In genomic region chr4:186037692-186038658, GRCh38 we compare ENCODE assay signal across 8 cellular contexts. TPM values are rescaled to one million over a fixed set of nuclear protein-coding genes. Genes with fewer than 3 reads are reported as not detected.
DNase-seq lines count a peak whose midpoint lies in the region; ATAC-seq, FAIRE-seq and TF ChIP-seq lines count a peak whose summit lies in the region.

No MANE protein-coding gene starts in this region.

- H3K9me3 Mint-ChIP-seq in activated CD4-positive, alpha-beta T cell treated with anti-CD3 and anti-CD28 coated beads, Interleukin-2, amount 10 ng/mL, durations not matched to agents 7 days and 5 days, result peaks cover 4% of the 10 kb centered on the region

- FAIRE-seq in A549 (lab: Jason Lieb, UNC), result no peak

- H3K4me1 ChIP-seq in A549, result no peaks in the 10 kb centered on the region
- peaks cover 5% of the 10 kb centered on the region for H3K4me1 ChIP-seq in ovary (ENCODE audit: insufficient read depth)

- no peaks in the 10 kb centered on the region for H3K27me3 ChIP-seq in ovary

- 13% methylated on average over 12 of the region's 12 CpGs for WGBS in A549 (ENCODE audit: missing lambda C conversion rate)
- 19 to 25% (median 24%) methylated on average over 12 of the region's 12 CpGs for WGBS in ovary, 3 donors

- TF ChIP-seq POLR2A in A549 (IDR thresholded peaks at IDR 0.05; ENCODE audit: low read length) (no peak), ovary (IDR thresholded peaks at IDR 0.05) (no peak)

- POLR2A ChIA-PET in A549 (lab: Yijun Ruan, JAX), result interaction anchor here (0.6 kb wide), 1 partner anchor 642 kb away, joined by 3 read pairs; the partner anchor contains the start of genes ANKRD37 and LRP2BP
- POLR2A ChIA-PET in activated CD4-positive, alpha-beta T cell treated with anti-CD3 and anti-CD28 coated beads, Interleukin-2, amount 10 ng/mL, durations not matched to agents 7 days and 5 days (lab: Charles Lee), result no interaction called here

- no peak overlapping the region for H3K27ac Mint-ChIP-seq in activated CD4-positive, alpha-beta T cell treated with anti-CD3 and anti-CD28 coated beads, Interleukin-2, amount 10 ng/mL, durations not matched to agents 7 days and 5 days

- H3K27me3 Mint-ChIP-seq in activated CD4-positive, alpha-beta T cell treated with anti-CD3 and anti-CD28 coated beads, Interleukin-2, amount 10 ng/mL, durations not matched to agents 7 days and 5 days, result peaks cover 2% of the 10 kb centered on the region

- H3K4me3 ChIP-seq in A549 (no peak overlapping the region), ovary (no peak overlapping the region)

- DNase-seq in A549 (ENCODE audit: low read depth in 1 of 2, low spot score in 1 of 2) (peak; percentile 26 to 77), GF-D8 (lab: John Stamatoyannopoulos, UW) (peak; percentile 14), NCI-H1694 (lab: John Stamatoyannopoulos, UW) (peak; percentile 53), globus pallidus (ENCODE audit: low spot score) (peak; percentile 79), ovary (peak in 3 of 5 donors; percentile 36 to 70 (median 48)), NCI-H187 treated with DMSO at 0.1 percent for 48 hours (lab: John Stamatoyannopoulos, UW) (no peak)
- DNase-seq in activated CD4-positive, alpha-beta T cell treated with anti-CD3 and anti-CD28 coated beads, Interleukin-2, amount 10 ng/mL, durations not matched to agents 7 days and 5 days, result peak; percentile 42

- H3K4me3 Mint-ChIP-seq in activated CD4-positive, alpha-beta T cell treated with anti-CD3 and anti-CD28 coated beads, Interleukin-2, amount 10 ng/mL, durations not matched to agents 7 days and 5 days, result no peak overlapping the region

- TF ChIP-seq RAD21 in A549 (conservative IDR thresholded peaks at IDR 0.05 in 1 of 2, IDR thresholded peaks at IDR 0.05 in 1 of 2), result peak; percentile 78 to 82

- CTCF ChIA-PET in A549 (lab: Yijun Ruan, JAX), result interaction anchor here (0.5 to 5.5 kb wide), 39 partner anchors 9 to 1031 kb away, joined by 3 to 64 read pairs (median 5); partner anchors contain the start of genes CCDC110 and TLR3
- CTCF ChIA-PET in activated CD4-positive, alpha-beta T cell treated with anti-CD3 and anti-CD28 coated beads, Interleukin-2, amount 10 ng/mL, durations not matched to agents 7 days and 5 days (lab: Charles Lee), result interaction anchor here (0.5 to 1.4 kb wide), 3 partner anchors 29 to 148 kb away, joined by 3 to 4 read pairs (median 3); no protein-coding TSS in a partner anchor

- intact Hi-C loops in ovary (cut with DNase I), result loop anchor here in 1 of 4 donors (5.0 kb wide), 1 partner anchor 401 kb away; no protein-coding TSS in a partner anchor

- ATAC-seq in A549, result peak; percentile 83 to 87; a peak in 4 of 6 replicates
- peak; percentile 71 for ATAC-seq in HG02588 (IDR thresholded peaks at IDR 0.05; ENCODE audit: unreplicated experiment)

- no peaks in the 10 kb centered on the region for H3K36me3 ChIP-seq in ovary

- H3K4me1 Mint-ChIP-seq in activated CD4-positive, alpha-beta T cell treated with anti-CD3 and anti-CD28 coated beads, Interleukin-2, amount 10 ng/mL, durations not matched to agents 7 days and 5 days, result no peaks in the 10 kb centered on the region

- H3K36me3 Mint-ChIP-seq in activated CD4-positive, alpha-beta T cell treated with anti-CD3 and anti-CD28 coated beads, Interleukin-2, amount 10 ng/mL, durations not matched to agents 7 days and 5 days (ENCODE audit: low read depth), result no peaks in the 10 kb centered on the region

- no peak for TF ChIP-seq EP300 in A549 (IDR thresholded peaks at IDR 0.05)
- TF ChIP-seq EP300 in ovary (IDR thresholded peaks at IDR 0.05), result no peak

- H3K9me3 ChIP-seq in A549 (no peaks in the 10 kb centered on the region; the same call in 2 of the 3 replicates), ovary (no peaks in the 10 kb centered on the region)

- H3K4me2 ChIP-seq in A549, result 0 out of 3 replicates have a peak overlapping the region, but pooled peaks have one; percentile 3

- peak; percentile 67 for TF ChIP-seq CTCF in A549 (IDR thresholded peaks at IDR 0.05)
- TF ChIP-seq CTCF in ovary (IDR thresholded peaks at IDR 0.05), result peak; percentile 69 to 91 (median 85)

- H3K27ac ChIP-seq in A549 (no peak overlapping the region), ovary (no peak overlapping the region)

TF ChIP-seq in A549, 52 proteins besides CTCF, POLR2A, EP300 and RAD21:
- TF ChIP-seq NPAS2 (CRISPR knock-in tag; IDR thresholded peaks at IDR 0.05; ENCODE audit: borderline replicate concordance) (no peak), PHF8 (IDR thresholded peaks at IDR 0.05; ENCODE audit: borderline replicate concordance, low read depth) (no peak), CBX8 (IDR thresholded peaks at IDR 0.05) (no peak), EHMT2 (IDR thresholded peaks at IDR 0.05; ENCODE audit: low read depth) (no peak), GATA3 (IDR thresholded peaks at IDR 0.05; ENCODE audit: borderline replicate concordance) (no peak), MAZ (IDR thresholded peaks at IDR 0.05; ENCODE audit: borderline replicate concordance, low read depth, low read length) (no peak), KDM5A (IDR thresholded peaks at IDR 0.05) (no peak), SMC3 (IDR thresholded peaks at IDR 0.05) (peak; percentile 55)
TF ChIP-seq in A549: peak in this region for 1.

RNA-seq across cellular contexts. Expression of gene TLR3, which starts 31.0 kb away (rescaled TPM):
- polyA plus RNA-seq in A549 (2011; rRNA removed), result 0.74 and 0.81 TPM in 2 replicates
- 0.04 and 0.05 TPM in 2 replicates for polyA plus RNA-seq in A549 (2012; cell fraction: cytosol; rRNA removed)
- 0.02 and 0.04 TPM in 2 replicates for polyA plus RNA-seq in A549 (2012; cell fraction: nucleus; rRNA removed)
- polyA plus RNA-seq in A549 (2017; fragmentation: RNase III; extraction: RNeasy Plus Mini Kit Qiagen cat#74134 plus additional on column Dnase treatment), result 0.09 to 0.29 TPM (median 0.16 TPM) in 3 replicates
- polyA minus RNA-seq in A549 (2011; rRNA and poly(A)+ RNA removed), result 0.66 and 0.68 TPM in 2 replicates
- total RNA-seq in activated CD4-positive, alpha-beta T cell treated with anti-CD3 and anti-CD28 coated beads, Interleukin-2, amount 10 ng/mL, durations not matched to agents 7 days and 5 days, result 1 to 10 TPM in 1 of 2 experiments, under 1 TPM in 1; 0.97 to 1.7 TPM
- 10 to 100 TPM in 3 of 7 donors, 1 to 10 TPM in 4; 5.1 to 14.8 (median 9.4) TPM for total RNA-seq in ovary
- polyA plus RNA-seq in ovary, result 10 to 100 TPM in 1 of 2 donors, 1 to 10 TPM in 1; 2.2 to 12.2 TPM
